15 cellular contexts compared by ENCODE assay signal in genomic region chr6:2859325-2859700, GRCh38. TPM values are rescaled to one million over a fixed set of nuclear protein-coding genes. Genes with fewer than 3 reads are reported as not detected.
DNase-seq lines count a peak whose midpoint lies in the region; TF ChIP-seq lines count a peak whose summit lies in the region.
"Had no signal": no experiment of that assay in that cellular context is flagged by ENCODE, and none has a peak within 500 bp of the region (broad histone marks: within the 10 kb centered on the region; RNA-seq: fewer than 3 reads in every experiment).

No MANE protein-coding gene starts in this region.

- TF ChIP-seq CTCF in DOHH2 (IDR thresholded peaks at IDR 0.05; ENCODE audit: low read depth, low read length, poor library complexity, severe bottlenecking) (no peak), nephron (IDR thresholded peaks at IDR 0.05; ENCODE audit: unreplicated experiment in 3 of 3) (no peak), GM13977 (IDR thresholded peaks at IDR 0.05; ENCODE audit: extremely low read depth, insufficient read depth, missing control alignments) (no peak)

- H3K4me2 ChIP-seq in DOHH2 (ENCODE audit: low read length), result peak overlapping the region; percentile 93

- peak overlapping the region; percentile 93 for H3K4me3 Mint-ChIP-seq in activated naive CD8-positive, alpha-beta T cell
- H3K4me3 Mint-ChIP-seq in nephron, result peak overlapping the region in 1 of 3 experiments; percentile 3

- H3K79me2 ChIP-seq in ACC112 (ENCODE audit: control insufficient read depth, insufficient read depth, low read length, unreplicated experiment) (no peaks in the 10 kb centered on the region), DOHH2 (ENCODE audit: control insufficient read depth, low read length) (no peaks in the 10 kb centered on the region)

- no peaks in the 10 kb centered on the region for H4K20me1 ChIP-seq in DOHH2 (ENCODE audit: control insufficient read depth, insufficient read depth, low read depth, low read length)

- H2AFZ ChIP-seq in ACC112 (ENCODE audit: low read length, unreplicated experiment), result peak overlapping the region; percentile 84

- peaks cover 87% of the 10 kb centered on the region for H3K4me1 Mint-ChIP-seq in activated naive CD8-positive, alpha-beta T cell (ENCODE audit: low read depth)
- peaks cover 68% of the 10 kb centered on the region for H3K4me1 Mint-ChIP-seq in nephron

- H3K36me3 ChIP-seq in ACC112 (ENCODE audit: insufficient read depth, low read length) (no peaks in the 10 kb centered on the region), DOHH2 (ENCODE audit: control insufficient read depth, low read length) (peaks cover 23% of the 10 kb centered on the region), MG63 (no peaks in the 10 kb centered on the region)
- H3K36me3 ChIP-seq: cardiac muscle cell had no signal

- in situ Hi-C loops in GM13977 (cut with MboI; ENCODE audit: low pct_unique_long_range_greater_than_20kb, low sequenced_read_pairs, unreplicated experiment), result loop anchor here (5.0 kb wide), 1 partner anchor 48 kb away; no protein-coding TSS in a partner anchor

- H3K27me3 Mint-ChIP-seq in activated naive CD8-positive, alpha-beta T cell, result no peaks in the 10 kb centered on the region
- no peaks in the 10 kb centered on the region for H3K27me3 Mint-ChIP-seq in nephron (ENCODE audit: low read depth)

- H3K27ac Mint-ChIP-seq in activated naive CD8-positive, alpha-beta T cell, result peak overlapping the region; percentile 99
- H3K27ac Mint-ChIP-seq in nephron, result peak overlapping the region; percentile 98 to 100 (median 99)

- DNase-seq in MG63, result no peak
- no peak for DNase-seq in GM13977 (ENCODE audit: low spot score)
- no peak for DNase-seq in iPS-NIHi7 (ENCODE audit: extremely low spot score)
- no peak for DNase-seq in occipital lobe (lab: John Stamatoyannopoulos, UW)
- DNase-seq: GDM1; left cardiac atrium; MV-4-11; NCI-H2227 treated with DMSO at 0.1 percent for 48 hours; stimulated activated CD4-positive, alpha-beta T cell treated with anti-CD3 and anti-CD28 coated beads, Interleukin-15, amount 100 ng/mL, for 24 hours; stimulated activated CD8-positive, alpha-beta memory T cell treated with anti-CD3 and anti-CD28 coated beads, Interleukin-4, amount 100 ng/mL, for 48 hours had no signal

- H3K27me3 ChIP-seq in ACC112 (ENCODE audit: insufficient read depth, low read length) (no peaks in the 10 kb centered on the region), DOHH2 (ENCODE audit: control insufficient read depth, low read length) (no peaks in the 10 kb centered on the region), MG63 (no peaks in the 10 kb centered on the region)
- H3K27me3 ChIP-seq: cardiac muscle cell had no signal

- H3K9me3 ChIP-seq in DOHH2 (ENCODE audit: control insufficient read depth, insufficient read depth, low read length), result 0 out of 2 replicates have a peak, but pooled peaks cover 4% of the 10 kb centered on the region
- no peaks in the 10 kb centered on the region for H3K9me3 ChIP-seq in MG63

- H3K27ac ChIP-seq in ACC112 (ENCODE audit: low read depth, low read length) (peak overlapping the region; percentile 87), DOHH2 (ENCODE audit: low read depth, low read length) (peak overlapping the region; percentile 99)
- H3K27ac ChIP-seq: cardiac muscle cell had no signal

- no peaks in the 10 kb centered on the region for H3K9me2 ChIP-seq in DOHH2 (replicated peaks; ENCODE audit: control insufficient read depth, low read length)

- peaks cover 4% of the 10 kb centered on the region for H3K9me3 Mint-ChIP-seq in activated naive CD8-positive, alpha-beta T cell (ENCODE audit: low read depth)
- H3K9me3 Mint-ChIP-seq in nephron, result no peaks in the 10 kb centered on the region

- H3K36me3 Mint-ChIP-seq in activated naive CD8-positive, alpha-beta T cell, result peaks cover 2% of the 10 kb centered on the region
- H3K36me3 Mint-ChIP-seq in nephron (ENCODE audit: low read depth), result no peaks in the 10 kb centered on the region

- H3K4me3 ChIP-seq in ACC112 (ENCODE audit: low read depth, low read length) (no peak overlapping the region), DOHH2 (ENCODE audit: low read length) (peak overlapping the region; percentile 70), MG63 (no peak overlapping the region)
- H3K4me3 ChIP-seq: cardiac muscle cell had no signal

- H3K4me1 ChIP-seq in ACC112 (ENCODE audit: control insufficient read depth, insufficient read depth, low read length, unreplicated experiment), result peaks cover 37% of the 10 kb centered on the region
- peaks cover 96% of the 10 kb centered on the region for H3K4me1 ChIP-seq in DOHH2 (ENCODE audit: control insufficient read depth, low read length)

- peaks cover 60% of the 10 kb centered on the region for H3F3A ChIP-seq in DOHH2 (ENCODE audit: control insufficient read depth, insufficient read depth)

RNA-seq across cellular contexts. Expression of gene SERPINB1, which starts 17.6 kb away (rescaled TPM):
- total RNA-seq in MG63 (2014; rRNA removed; shearing (Covaris generic); ENCODE audit: low replicate concordance), result 8.8 and 12.0 TPM in 2 replicates
- 2.3 TPM for total RNA-seq in occipital lobe

RNA-seq across cellular contexts. Expression of gene SERPINB9, which starts 43.8 kb away (rescaled TPM):
- total RNA-seq in MG63 (2014; rRNA removed; shearing (Covaris generic); ENCODE audit: low replicate concordance), result not detected in 2 replicates
- total RNA-seq in occipital lobe, result 1.6 TPM
